Comparison of ENCODE assay signal across 12 cellular contexts in the genomic region with DNA sequence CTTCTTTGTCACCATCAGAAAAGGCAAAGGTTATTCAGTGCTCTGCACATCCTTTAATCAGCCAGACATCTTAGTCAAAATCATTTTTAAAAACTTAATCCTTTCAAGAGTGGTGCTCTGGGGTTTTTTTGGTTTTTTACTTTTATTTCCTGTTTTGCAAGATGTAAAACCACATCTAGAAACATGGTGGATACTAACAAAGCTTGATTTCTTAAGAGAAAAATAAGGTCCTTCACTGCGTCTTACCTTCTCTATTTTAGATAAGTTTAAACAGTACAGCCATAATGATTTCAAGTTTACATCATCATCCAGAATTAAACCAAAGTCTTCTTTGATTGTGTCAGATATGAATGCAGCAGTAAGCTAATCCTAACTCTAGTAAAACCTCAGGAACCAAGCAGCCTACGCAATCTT. TPM values are rescaled to one million over a fixed set of nuclear protein-coding genes. Genes with fewer than 3 reads are reported as not detected.
DNase-seq lines count a peak whose midpoint lies in the region; ATAC-seq and TF ChIP-seq lines count a peak whose summit lies in the region.
"Had no signal": no experiment of that assay in that cellular context is flagged by ENCODE, and none has a peak within 500 bp of the region (broad histone marks: within the 10 kb centered on the region; RNA-seq: fewer than 3 reads in every experiment).

No MANE protein-coding gene starts in this region.

- H3K4me2 ChIP-seq in PC-9: 0 out of 2 replicates have a peak overlapping the region, but pooled peaks have one; percentile 16

- no peak for DNase-seq in activated CD4-positive, CD25-positive, alpha-beta regulatory T cell (lab: John Stamatoyannopoulos, UW)
- DNase-seq in PC-9: no peak
- DNase-seq in chondrocyte (ENCODE audit: low spot score): no peak
- DNase-seq in spleen: no peak
- no peak for DNase-seq in adrenal gland
- DNase-seq: activated CD4-positive, alpha-beta T cell treated with anti-CD3 and anti-CD28 coated beads for 48 hours; ovary had no signal

- H3K4me3 ChIP-seq in PC-9: no peak overlapping the region
- H3K4me3 ChIP-seq in spleen: peak overlapping the region in 1 of 8 donors; percentile 7
- no peak overlapping the region for H3K4me3 ChIP-seq in adrenal gland
- H3K4me3 ChIP-seq: ovary, SJCRH30, tibial nerve had no signal

- H3K79me2 ChIP-seq in PC-9 (ENCODE audit: low read depth): peaks cover 100% of the 10 kb centered on the region

- H2AFZ ChIP-seq in PC-9: no peak overlapping the region

- H4K20me1 ChIP-seq in PC-9 (ENCODE audit: insufficient read depth): peaks cover 98% of the 10 kb centered on the region

- TF ChIP-seq CTCF in PC-9 (conservative IDR thresholded peaks at IDR 0.05) (no peak), chondrocyte (IDR thresholded peaks at IDR 0.05) (no peak), spleen (IDR thresholded peaks at IDR 0.05 in 8 of 11, conservative IDR thresholded peaks at IDR 0.05 in 3 of 11) (no peak), adrenal gland (IDR thresholded peaks at IDR 0.05) (no peak)

- no TSS peak for BruUV-seq in PC-9 (replicated peaks; lab: Mats Ljungman, UMichigan)

- no peaks in the 10 kb centered on the region for H3K27me3 Mint-ChIP-seq in chondrocyte (ENCODE audit: low read depth)

- no peak overlapping the region for H3K4me3 Mint-ChIP-seq in chondrocyte (ENCODE audit: unreplicated experiment)

- POLR2A ChIA-PET in PC-9 (lab: Charles Lee; ENCODE audit: unreplicated experiment): no interaction called here

- H3K9me3 ChIP-seq in PC-9 (ENCODE audit: insufficient read depth, low read depth) (no peaks in the 10 kb centered on the region), spleen (no peaks in the 10 kb centered on the region), adrenal gland (replicated peaks in 1 of 3) (no peaks in the 10 kb centered on the region)
- H3K9me3 ChIP-seq: ovary, SJCRH30, tibial nerve had no signal

- 32 to 58% (median 40%) methylated on average over 2 of the region's 2 CpGs for WGBS in spleen, 5 donors
- WGBS in adrenal gland, 4 donors: 59 to 81% (median 65%) methylated on average over 2 of the region's 2 CpGs

- peaks cover 44% of the 10 kb centered on the region; the same call in 1 of the 2 replicates for H3F3A ChIP-seq in PC-9 (ENCODE audit: insufficient read depth, low read depth)

- H3K27ac ChIP-seq in PC-9 (no peak overlapping the region), spleen (peak overlapping the region in 7 of 8 donors; percentile 12 to 98 (median 51)), adrenal gland (peak overlapping the region in 2 of 5 donors; percentile 18 to 54)
- H3K27ac ChIP-seq: ovary, tibial nerve had no signal

- H3K4me1 ChIP-seq in PC-9 (replicated peaks; ENCODE audit: insufficient read depth) (peaks cover 60% of the 10 kb centered on the region), spleen (peaks cover 81 to 100% (median 99%) of the 10 kb centered on the region in 6 donors), adrenal gland (replicated peaks in 1 of 2) (peaks cover 38 to 79% of the 10 kb centered on the region in 2 donors)

- TF ChIP-seq POLR2A in spleen (IDR thresholded peaks at IDR 0.05): no peak
- no peak for TF ChIP-seq POLR2A in adrenal gland (IDR thresholded peaks at IDR 0.05)

- no peaks in the 10 kb centered on the region for H3K9me2 ChIP-seq in PC-9 (ENCODE audit: insufficient read depth)

- no peaks in the 10 kb centered on the region for H3K9me3 Mint-ChIP-seq in chondrocyte (ENCODE audit: low read depth)

- H3K27ac Mint-ChIP-seq in chondrocyte (ENCODE audit: unreplicated experiment): peak overlapping the region; percentile 39

- peaks cover 85% of the 10 kb centered on the region for H3K4me1 Mint-ChIP-seq in chondrocyte (ENCODE audit: low read depth)

- peak; percentile 21 to 25 for ATAC-seq in activated CD4-positive, CD25-positive, alpha-beta regulatory T cell treated with anti-CD3 and anti-CD28 coated beads, Interleukin-2, amount 50 U/mL, for 24 hours
- ATAC-seq in GM18511 (IDR thresholded peaks at IDR 0.05; ENCODE audit: unreplicated experiment): no peak
- ATAC-seq in GM18858 (IDR thresholded peaks at IDR 0.05; ENCODE audit: unreplicated experiment): no peak

- intact Hi-C loops in PC-9 (cut with micrococcal nuclease; ENCODE audit: unreplicated experiment) (no loop called here), spleen (cut with DNase I; ENCODE audit: low total_unique reads) (loop anchor here (10.0 kb wide), 1 partner anchor 149 kb away; no protein-coding TSS in a partner anchor), adrenal gland (cut with DNase I) (loop anchor here in 1 of 2 donors (10.0 kb wide), 1 partner anchor 79 kb away; no protein-coding TSS in a partner anchor)

- CTCF ChIA-PET in PC-9 (lab: Charles Lee): no interaction called here

- no peaks in the 10 kb centered on the region for H3K27me3 ChIP-seq in PC-9 (ENCODE audit: insufficient read depth, low read depth)
- H3K27me3 ChIP-seq in spleen (replicated peaks in 1 of 7): no peaks in the 10 kb centered on the region
- no peaks in the 10 kb centered on the region for H3K27me3 ChIP-seq in adrenal gland
- H3K27me3 ChIP-seq: ovary, SJCRH30, tibial nerve had no signal

- H3K36me3 ChIP-seq in PC-9 (ENCODE audit: low read depth) (peaks cover 15% of the 10 kb centered on the region), spleen (peaks cover 0 to 4% (median 0%) of the 10 kb centered on the region in 6 donors), adrenal gland (replicated peaks in 1 of 2) (no peaks in the 10 kb centered on the region)
- H3K36me3 ChIP-seq: ovary, tibial nerve had no signal

- H3K36me3 Mint-ChIP-seq in chondrocyte (ENCODE audit: low read depth): peaks cover 4% of the 10 kb centered on the region

RNA-seq across cellular contexts. Expression of gene ANKRD11, which starts 6.3 kb away (rescaled TPM):
- total RNA-seq in PC-9 (2021) (206 and 220 TPM in 2 replicates), chondrocyte (106 to 185 TPM (median 180 TPM) in 3 replicates), spleen (100 to 1,000 TPM; 105 to 203 (median 136) TPM), adrenal gland (100 to 1,000 TPM in 3 of 8 donors, 10 to 100 TPM in 5; 57.0 to 127 (median 90.7) TPM)
- polyA plus RNA-seq in spleen (10 to 100 TPM; 29.0 to 60.0 (median 37.8) TPM), adrenal gland (100 to 1,000 TPM in 1 of 3 donors, 10 to 100 TPM in 2; 56.3 to 125 (median 76.6) TPM)

RNA-seq across cellular contexts. Expression of gene SPG7, which starts 24.1 kb away (rescaled TPM):
- total RNA-seq in PC-9 (2021) (160 and 198 TPM in 2 replicates), chondrocyte (84.6 to 127 TPM (median 87.6 TPM) in 3 replicates), spleen (100 to 1,000 TPM in 6 of 7 donors, 10 to 100 TPM in 1; 90.4 to 260 (median 153) TPM), adrenal gland (100 to 1,000 TPM in 7 of 8 donors, 10 to 100 TPM in 1; 91.0 to 246 (median 134) TPM)
- polyA plus RNA-seq in spleen (100 to 1,000 TPM in 2 of 3 donors, 10 to 100 TPM in 1; 64.5 to 189 (median 135) TPM), adrenal gland (100 to 1,000 TPM in 2 of 3 donors, 10 to 100 TPM in 1; 57.1 to 250 (median 247) TPM)

Comparison
In these comparisons a context has a peak if more than half of its experiments do, and no peak if none do; other contexts are left out.
1. ATAC-seq: peak in activated CD4-positive, CD25-positive, alpha-beta regulatory T cell treated with anti-CD3 and anti-CD28 coated beads, Interleukin-2, amount 50 U/mL, for 24 hours (2 of 2); none in GM18511 (single experiment) and GM18858 (single experiment).